9 cellular contexts compared by ENCODE assay signal in genomic region chr1:17655922-17656321, GRCh38.
"Had no signal": no experiment of that assay in that cellular context is flagged by ENCODE, and none has a peak within 500 bp of the region (broad histone marks: within the 10 kb centered on the region; RNA-seq: fewer than 3 reads in every experiment).

No MANE protein-coding gene starts in this region.

- H3K4me3 ChIP-seq: GM23338, HAP-1, K562 had no signal

- H3K9me3 ChIP-seq: HAP-1 had no signal

- H3K27ac ChIP-seq: HL-60 had no signal

- H3K4me1 ChIP-seq: HAP-1 had no signal

- ATAC-seq: GM23338, HCT116, K562 had no signal

- FAIRE-seq: K562 had no signal

- H3K36me3 ChIP-seq: HAP-1 had no signal

- H2AFZ ChIP-seq: GM23338 had no signal

- DNase-seq: H7, HFFc6, IMR-90, KG1 had no signal

- H3K4me2 ChIP-seq: GM23338 had no signal
